8 cellular contexts compared by ENCODE assay signal in genomic region chr6:36441307-36441894, GRCh38. TPM values are rescaled to one million over a fixed set of nuclear protein-coding genes. Genes with fewer than 3 reads are reported as not detected.
DNase-seq lines count a peak whose midpoint lies in the region; ATAC-seq and TF ChIP-seq lines count a peak whose summit lies in the region.

No MANE protein-coding gene starts in this region.

- H3K27me3 Mint-ChIP-seq in activated naive CD8-positive, alpha-beta T cell treated with anti-CD3 and anti-CD28 coated beads, Interleukin-2, amount 50 U/mL, for 24 hours = no peaks in the 10 kb centered on the region

- no peak overlapping the region for H2AFZ ChIP-seq in HCT116 (ENCODE audit: low read depth, low read length, poor library complexity, severe bottlenecking)
- H2AFZ ChIP-seq in SU-DHL-6 (ENCODE audit: low read depth, low read length, severe bottlenecking) = peak overlapping the region; percentile 64

- H3K36me3 Mint-ChIP-seq in activated naive CD8-positive, alpha-beta T cell treated with anti-CD3 and anti-CD28 coated beads, Interleukin-2, amount 50 U/mL, for 24 hours (ENCODE audit: low read depth) = peaks cover 8% of the 10 kb centered on the region

- TF ChIP-seq RAD21 in HCT116 (IDR thresholded peaks at IDR 0.05; ENCODE audit: low read depth) = no peak; the same call in 1 of the 2 replicates

- H3K9me3 Mint-ChIP-seq in activated naive CD8-positive, alpha-beta T cell treated with anti-CD3 and anti-CD28 coated beads, Interleukin-2, amount 50 U/mL, for 24 hours = no peaks in the 10 kb centered on the region

- H4K20me1 ChIP-seq in HCT116 (ENCODE audit: insufficient read depth) = no peaks in the 10 kb centered on the region
- H4K20me1 ChIP-seq in SU-DHL-6 (ENCODE audit: low read depth, low read length) = no peaks in the 10 kb centered on the region

- H3K4me3 Mint-ChIP-seq in activated naive CD8-positive, alpha-beta T cell treated with anti-CD3 and anti-CD28 coated beads, Interleukin-2, amount 50 U/mL, for 24 hours = peak overlapping the region; percentile 90

- H3K4me3 ChIP-seq in HCT116 (replicated peaks in 1 of 2; ENCODE audit: low read depth in 1 of 2, low read length in 2 of 2) (peak overlapping the region; percentile 76 to 84; a peak in 3 of 4 replicates), SU-DHL-6 (ENCODE audit: insufficient read depth, low read length, poor library complexity, severe bottlenecking) (peak overlapping the region; percentile 87), cardiac muscle cell (no peak overlapping the region), transverse colon (peak overlapping the region in 1 of 4 donors; percentile 63)

- POLR2A ChIA-PET in HCT116 (lab: Charles Lee) = interaction anchor here (0.6 to 2.0 kb wide), 10 partner anchors 10 to 237 kb away, joined by 3 to 12 read pairs (median 4); partner anchors contain the start of gene CDKN1A

- peak; percentile 79 for ATAC-seq in HCT116
- peak; percentile 93 for ATAC-seq in activated naive CD8-positive, alpha-beta T cell treated with anti-CD3 and anti-CD28 coated beads, Interleukin-2, amount 50 U/mL, for 24 hours

- peak; percentile 70 for TF ChIP-seq EP300 in transverse colon (IDR thresholded peaks at IDR 0.05; ENCODE audit: low read depth)

- RAD21 ChIA-PET in HCT116 (lab: Charles Lee; ENCODE audit: low non-redundant PET in 1 of 2, low total read pairs in 2 of 2, uncharacterized antibody in 2 of 2, unreplicated experiment in 2 of 2) = interaction anchor here in 1 of 2 experiments (1.0 kb wide), 1 partner anchor 139 kb away, joined by 3 read pairs; no protein-coding TSS in a partner anchor

- TF ChIP-seq POLR2A in HCT116 (IDR thresholded peaks at IDR 0.05; ENCODE audit: borderline replicate concordance, extremely low read depth, insufficient read depth, insufficient read length) (peak; percentile 27), transverse colon (IDR thresholded peaks at IDR 0.05) (peak; percentile 59)

- H3K27ac ChIP-seq in HCT116 (ENCODE audit: low read depth, low read length) (peak overlapping the region; percentile 96), SU-DHL-6 (ENCODE audit: low read depth, low read length) (peak overlapping the region; percentile 36), cardiac muscle cell (peak overlapping the region; percentile 98), transverse colon (peak overlapping the region; percentile 91 to 98 (median 96))

- no peak for TF ChIP-seq CTCF in HCT116 (IDR thresholded peaks at IDR 0.05 in 2 of 3, conservative IDR thresholded peaks at IDR 0.05 in 1 of 3; ENCODE audit: borderline replicate concordance in 1 of 3, insufficient read depth in 1 of 3, low read depth in 2 of 3, low read length in 2 of 3)
- no peak for TF ChIP-seq CTCF in SU-DHL-6 (IDR thresholded peaks at IDR 0.05; ENCODE audit: insufficient read depth, low read length, poor library complexity, severe bottlenecking)
- TF ChIP-seq CTCF in cardiac muscle cell (IDR thresholded peaks at IDR 0.05; ENCODE audit: low read depth, low read length) = no peak
- TF ChIP-seq CTCF in transverse colon (IDR thresholded peaks at IDR 0.05) = no peak

- in situ Hi-C loops in transverse colon (cut with MboI; ENCODE audit: low pct_ligation_motif_present in 1 of 4, low pct_unique_long_range_greater_than_20kb in 1 of 4, low sequenced_read_pairs in 3 of 4) = loop anchor here in 2 of 4 donors (10.0 to 25.0 kb wide), 2 partner anchors 146 to 153 kb away; partner anchors contain the start of gene SRSF3 (in 2 of the 2)

- BruUV-seq in HCT116 (replicated peaks; lab: Mats Ljungman, UMichigan) = no TSS peak

- peaks cover 35% of the 10 kb centered on the region for H3K79me2 ChIP-seq in HCT116 (ENCODE audit: insufficient read depth, low read length)
- H3K79me2 ChIP-seq in SU-DHL-6 (ENCODE audit: insufficient read depth, low read length) = peaks cover 43% of the 10 kb centered on the region

- peak; percentile 100 for DNase-seq in EL
- peak; percentile 98 for DNase-seq in HCT116 (ENCODE audit: low read depth, low spot score)
- DNase-seq in NCI-H1105 (lab: John Stamatoyannopoulos, UW) = peak; percentile 20
- DNase-seq in activated naive CD8-positive, alpha-beta T cell treated with anti-CD3 and anti-CD28 coated beads, Interleukin-2, amount 50 U/mL, for 24 hours = peak; percentile 83
- peak; percentile 80 to 99 for DNase-seq in cardiac muscle cell (ENCODE audit: low read depth in 1 of 2, low spot score in 1 of 2)
- DNase-seq in pons (ENCODE audit: low spot score) = peak; percentile 97
- peak; percentile 95 for DNase-seq in transverse colon

- no peaks in the 10 kb centered on the region for H3K9me2 ChIP-seq in HCT116 (ENCODE audit: insufficient read depth)
- no peaks in the 10 kb centered on the region for H3K9me2 ChIP-seq in SU-DHL-6 (replicated peaks; ENCODE audit: insufficient read depth, low read length)

- peaks cover 19 to 32% of the 10 kb centered on the region in 2 experiments for H3K4me1 ChIP-seq in HCT116 (ENCODE audit: control insufficient read depth in 1 of 2, insufficient read depth in 2 of 2, low read length in 2 of 2)
- peaks cover 18% of the 10 kb centered on the region for H3K4me1 ChIP-seq in cardiac muscle cell (ENCODE audit: low read depth)
- H3K4me1 ChIP-seq in transverse colon = peaks cover 21 to 40% (median 31%) of the 10 kb centered on the region in 4 donors

- H3K4me2 ChIP-seq in HCT116 (ENCODE audit: low read length) (peak overlapping the region; percentile 87), SU-DHL-6 (ENCODE audit: low read depth, low read length, poor library complexity, severe bottlenecking) (peak overlapping the region; percentile 89)

- H3K27ac Mint-ChIP-seq in activated naive CD8-positive, alpha-beta T cell treated with anti-CD3 and anti-CD28 coated beads, Interleukin-2, amount 50 U/mL, for 24 hours = peak overlapping the region; percentile 97

- peaks cover 26% of the 10 kb centered on the region for H3F3A ChIP-seq in SU-DHL-6 (ENCODE audit: insufficient read depth)

- H3K9ac ChIP-seq in HCT116 (ENCODE audit: low read length) = peak overlapping the region; percentile 80
- peak overlapping the region; percentile 94 for H3K9ac ChIP-seq in SU-DHL-6 (ENCODE audit: low read length)

- H3K27me3 ChIP-seq in HCT116 (ENCODE audit: insufficient read depth, low read length) (no peaks in the 10 kb centered on the region), SU-DHL-6 (ENCODE audit: low read length) (no peaks in the 10 kb centered on the region), cardiac muscle cell (no peaks in the 10 kb centered on the region), transverse colon (no peaks in the 10 kb centered on the region)

- peaks cover 43% of the 10 kb centered on the region for H3K4me1 Mint-ChIP-seq in activated naive CD8-positive, alpha-beta T cell treated with anti-CD3 and anti-CD28 coated beads, Interleukin-2, amount 50 U/mL, for 24 hours

- H3K36me3 ChIP-seq in HCT116 (ENCODE audit: control insufficient read depth in 1 of 2, insufficient read depth in 2 of 2, low read length in 2 of 2) = no peaks in the 10 kb centered on the region
- H3K36me3 ChIP-seq in SU-DHL-6 (ENCODE audit: low read length) = peaks cover 6% of the 10 kb centered on the region; the same call in 1 of the 2 replicates
- no peaks in the 10 kb centered on the region for H3K36me3 ChIP-seq in cardiac muscle cell
- no peaks in the 10 kb centered on the region for H3K36me3 ChIP-seq in transverse colon

- intact Hi-C loops in HCT116 (cut with micrococcal nuclease) = loop anchor here (5.0 kb wide), 1 partner anchor 151 kb away; the partner anchor contains the start of gene SRSF3
- intact Hi-C loops in transverse colon (cut with DNase I; ENCODE audit: low total_unique reads) = loop anchor here (5.0 kb wide), 1 partner anchor 106 kb away; the partner anchor contains the start of gene STK38

- WGBS in transverse colon (ENCODE audit: low coverage in 1 of 2), 2 donors = 15 to 33% methylated on average over 3 to 8 of the region's 8 CpGs

- CTCF ChIA-PET in HCT116 (lab: Charles Lee) = interaction anchor here (0.9 to 1.3 kb wide), 2 partner anchors 13 to 18 kb away, joined by 3 read pairs; no protein-coding TSS in a partner anchor

- H3K9me3 ChIP-seq in HCT116 (ENCODE audit: control insufficient read depth in 1 of 2, insufficient read depth in 1 of 2, low read depth in 1 of 2, low read length in 2 of 2) (no peaks in the 10 kb centered on the region), SU-DHL-6 (ENCODE audit: insufficient read depth, low read length) (no peaks in the 10 kb centered on the region), cardiac muscle cell (ENCODE audit: low read depth) (no peaks in the 10 kb centered on the region), transverse colon (no peaks in the 10 kb centered on the region)

TF ChIP-seq in HCT116, 20 proteins besides CTCF, POLR2A, EP300 and RAD21 (continues in another document):
- TF ChIP-seq SIN3A (IDR thresholded peaks at IDR 0.05; ENCODE audit: low read depth) = peak; percentile 70; the same call in 1 of the 2 replicates
- TF ChIP-seq CEBPB (IDR thresholded peaks at IDR 0.05; ENCODE audit: low read depth) = peak; percentile 78
- TF ChIP-seq, protein P1, sequence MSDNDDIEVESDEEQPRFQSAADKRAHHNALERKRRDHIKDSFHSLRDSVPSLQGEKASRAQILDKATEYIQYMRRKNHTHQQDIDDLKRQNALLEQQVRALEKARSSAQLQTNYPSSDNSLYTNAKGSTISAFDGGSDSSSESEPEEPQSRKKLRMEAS (IDR thresholded peaks at IDR 0.05) = peak; percentile 63
- TF ChIP-seq, protein P2, sequence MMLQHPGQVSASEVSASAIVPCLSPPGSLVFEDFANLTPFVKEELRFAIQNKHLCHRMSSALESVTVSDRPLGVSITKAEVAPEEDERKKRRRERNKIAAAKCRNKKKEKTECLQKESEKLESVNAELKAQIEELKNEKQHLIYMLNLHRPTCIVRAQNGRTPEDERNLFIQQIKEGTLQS (IDR thresholded peaks at IDR 0.05) = peak; percentile 41; the same call in 1 of the 2 replicates
- peak; percentile 84 for TF ChIP-seq POLR2AphosphoS5 (IDR thresholded peaks at IDR 0.05; ENCODE audit: low read depth, low read length)
- TF ChIP-seq SRF (IDR thresholded peaks at IDR 0.05; ENCODE audit: low read depth) = no peak
- TF ChIP-seq ELF1 (IDR thresholded peaks at IDR 0.05; ENCODE audit: borderline replicate concordance, low read depth) = peak; percentile 88
- TF ChIP-seq ZNF274 (IDR thresholded peaks at IDR 0.05; ENCODE audit: low read depth, low read length) = no peak
- no peak for TF ChIP-seq EZH2 (IDR thresholded peaks at IDR 0.05)

RNA-seq across cellular contexts. Expression of gene PXT1, which starts 1.3 kb away (rescaled TPM):
- total RNA-seq in HCT116 (2021; ENCODE audit: unreplicated experiment) (0.17 TPM), cardiac muscle cell (not detected in 2 replicates), transverse colon (under 1 TPM in 1 of 4 donors, not detected in 3; 0.14 TPM)
- polyA plus RNA-seq in HCT116 (2012) = 0.12 TPM in 1 of 2 replicates, not detected in the other
- 0.31 and 0.45 TPM in 2 replicates for polyA plus RNA-seq in cardiac muscle cell

RNA-seq across cellular contexts. Expression of gene KCTD20, which starts 1.4 kb away (rescaled TPM):
- 23.7 TPM for total RNA-seq in HCT116 (2021; ENCODE audit: unreplicated experiment)
- 12.8 and 14.1 TPM in 2 replicates for polyA plus RNA-seq in HCT116 (2012)
- 23.7 and 25.5 TPM in 2 replicates for total RNA-seq in cardiac muscle cell
- 22.0 and 28.0 TPM in 2 replicates for polyA plus RNA-seq in cardiac muscle cell
- total RNA-seq in transverse colon = 10 to 100 TPM; 23.2 to 61.9 (median 29.9) TPM

RNA-seq across cellular contexts. Expression of gene ETV7, which starts 53.9 kb away (rescaled TPM):
- total RNA-seq in HCT116 (2021; ENCODE audit: unreplicated experiment) (1.0 TPM), cardiac muscle cell (0.14 TPM in 1 of 2 replicates, not detected in the other), transverse colon (1 to 10 TPM; 1.3 to 4.2 (median 3.0) TPM)
- 0.75 and 1.1 TPM in 2 replicates for polyA plus RNA-seq in HCT116 (2012)
- 0.28 TPM in 1 of 2 replicates, not detected in the other for polyA plus RNA-seq in cardiac muscle cell

Comparison
In these comparisons a context has a peak if more than half of its experiments do, and no peak if none do; other contexts are left out.
1. DNase-seq: peak in every context shown above with its lines; median percentile 100 in EL; 98 in HCT116; 97 in pons; 95 in transverse colon; 90 in cardiac muscle cell; 83 in activated naive CD8-positive, alpha-beta T cell treated with anti-CD3 and anti-CD28 coated beads, Interleukin-2, amount 50 U/mL, for 24 hours; 20 in NCI-H1105.
2. H3K27ac ChIP-seq: peak in every context shown above with its lines; median percentile 98 in cardiac muscle cell; 96 in HCT116; 96 in transverse colon; 36 in SU-DHL-6.